Comparison of ENCODE assay signal across 10 cellular contexts in the genomic region with DNA sequence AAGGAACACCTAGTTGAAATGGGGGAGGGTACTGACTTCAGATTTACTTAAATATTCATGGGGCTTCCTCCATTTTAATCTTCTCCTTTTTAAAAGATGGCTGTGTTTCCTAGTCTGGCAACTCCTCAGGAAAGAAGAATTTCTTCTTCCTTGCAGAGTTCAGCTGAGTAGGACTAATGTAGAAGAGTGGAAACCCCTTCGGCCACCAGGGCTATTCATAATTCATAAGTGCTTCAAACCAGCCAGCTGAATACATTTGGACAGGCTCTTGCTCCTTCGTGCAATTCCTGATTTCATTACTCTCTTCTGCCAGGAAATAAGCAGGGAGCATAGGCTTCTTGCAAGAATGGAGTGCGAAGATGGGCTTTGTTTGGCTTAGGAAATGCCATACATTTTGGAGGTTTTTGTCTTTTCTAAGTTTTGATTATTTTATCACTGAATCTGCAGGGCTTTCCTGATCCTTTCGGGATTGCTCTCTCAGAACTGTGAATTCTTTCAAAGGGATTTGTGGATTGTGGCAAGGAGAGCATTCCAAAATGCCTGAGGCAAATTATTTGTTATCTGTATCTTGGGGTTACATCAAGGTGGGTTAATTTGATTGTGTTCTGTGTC.
DNase-seq lines count a peak whose midpoint lies in the region; ATAC-seq, FAIRE-seq and TF ChIP-seq lines count a peak whose summit lies in the region.
"Had no signal": no experiment of that assay in that cellular context is flagged by ENCODE, and none has a peak within 500 bp of the region (broad histone marks: within the 10 kb centered on the region; RNA-seq: fewer than 3 reads in every experiment).

No MANE protein-coding gene starts in this region.

- H4K20me1 ChIP-seq in neural progenitor cell (ENCODE audit: low read depth) = no peaks in the 10 kb centered on the region

- H3K4me3 Mint-ChIP-seq in neural progenitor cell = peak overlapping the region; percentile 91
- H3K4me3 Mint-ChIP-seq in activated T-helper 1 cell treated with anti-CD3 and anti-CD28 coated beads, Interleukin-12 subunit alpha, Interleukin-12 subunit beta, Interleukin-2, Interleukin-4 antibody, amounts not matched to agents 30 ng/mL and 10 ng/mL and 1 ng/mL, durations not matched to agents 14 hours and 24 hours and 36 hours = no peak overlapping the region

- H3K4me3 ChIP-seq in neural progenitor cell (peak overlapping the region; percentile 8), small intestine (ENCODE audit: low read depth in 1 of 2, low read length in 2 of 2) (no peak overlapping the region)

- H3K36me3 ChIP-seq in neural progenitor cell (no peaks in the 10 kb centered on the region), small intestine (ENCODE audit: control insufficient read depth in 2 of 2, insufficient read depth in 2 of 2, low read length in 2 of 2) (no peaks in the 10 kb centered on the region)

- H3K27me3 ChIP-seq in neural progenitor cell (no peaks in the 10 kb centered on the region), small intestine (ENCODE audit: control insufficient read depth in 2 of 2, insufficient read depth in 2 of 2, low read length in 2 of 2) (no peaks in the 10 kb centered on the region)

- intact Hi-C loops in activated T-helper 1 cell treated with anti-CD3 and anti-CD28 coated beads, Interleukin-12 subunit alpha, Interleukin-12 subunit beta, Interleukin-2, Interleukin-4 antibody, amounts not matched to agents 30 ng/mL and 10 ng/mL and 1 ng/mL, durations not matched to agents 14 hours and 24 hours and 36 hours (cut with micrococcal nuclease) = loop anchor here (5.0 kb wide), 1 partner anchor 172 kb away; no protein-coding TSS in a partner anchor

- TF ChIP-seq CTCF in neural progenitor cell (IDR thresholded peaks at IDR 0.05) = no peak

- H3K4me2 ChIP-seq in neural progenitor cell = peak overlapping the region; percentile 66

- H3K36me3 Mint-ChIP-seq in neural progenitor cell = peaks cover 3% of the 10 kb centered on the region
- peaks cover 54% of the 10 kb centered on the region for H3K36me3 Mint-ChIP-seq in activated T-helper 1 cell treated with anti-CD3 and anti-CD28 coated beads, Interleukin-12 subunit alpha, Interleukin-12 subunit beta, Interleukin-2, Interleukin-4 antibody, amounts not matched to agents 30 ng/mL and 10 ng/mL and 1 ng/mL, durations not matched to agents 14 hours and 24 hours and 36 hours (ENCODE audit: low read depth)

- H2AFZ ChIP-seq in neural progenitor cell (replicated peaks) = peak overlapping the region; percentile 89

- H3K27ac Mint-ChIP-seq in neural progenitor cell = peak overlapping the region; percentile 99
- H3K27ac Mint-ChIP-seq in activated T-helper 1 cell treated with anti-CD3 and anti-CD28 coated beads, Interleukin-12 subunit alpha, Interleukin-12 subunit beta, Interleukin-2, Interleukin-4 antibody, amounts not matched to agents 30 ng/mL and 10 ng/mL and 1 ng/mL, durations not matched to agents 14 hours and 24 hours and 36 hours = no peak overlapping the region

- 38 to 68% (median 52%) methylated on average over 4 of the region's 4 CpGs for WGBS in small intestine, 3 donors

- peaks cover 84% of the 10 kb centered on the region for H3K4me1 Mint-ChIP-seq in neural progenitor cell
- peaks cover 98% of the 10 kb centered on the region for H3K4me1 Mint-ChIP-seq in activated T-helper 1 cell treated with anti-CD3 and anti-CD28 coated beads, Interleukin-12 subunit alpha, Interleukin-12 subunit beta, Interleukin-2, Interleukin-4 antibody, amounts not matched to agents 30 ng/mL and 10 ng/mL and 1 ng/mL, durations not matched to agents 14 hours and 24 hours and 36 hours (ENCODE audit: low read depth)

- H3K27ac ChIP-seq in neural progenitor cell = no peak overlapping the region
- no peak overlapping the region for H3K27ac ChIP-seq in small intestine (ENCODE audit: low read depth in 1 of 2, low read length in 1 of 2)

- H3K9ac ChIP-seq in neural progenitor cell = no peak overlapping the region

- DNase-seq in EH (ENCODE audit: low read depth) (peak; percentile 94), RPMI7951 (ENCODE audit: low read depth) (peak; percentile 69), fibroblast of gingiva (ENCODE audit: low read depth) (peak; percentile 51), neural progenitor cell (ENCODE audit: low spot score) (no peak), small intestine (no peak), NCI-H446 treated with DMSO at 0.1 percent for 48 hours (lab: John Stamatoyannopoulos, UW) (no peak)
- no peak for DNase-seq in activated T-helper 1 cell treated with anti-CD3 and anti-CD28 coated beads, Interleukin-12 subunit alpha, Interleukin-12 subunit beta, Interleukin-2, Interleukin-4 antibody, amounts not matched to agents 30 ng/mL and 10 ng/mL and 1 ng/mL, durations not matched to agents 14 hours and 24 hours and 36 hours (ENCODE audit: low spot score)
- DNase-seq: GDM1, NCI-H2029 had no signal

- no peak for ATAC-seq in HG03135 (IDR thresholded peaks at IDR 0.05; ENCODE audit: unreplicated experiment)

- no peak for FAIRE-seq in small intestine (lab: Jason Lieb, UNC)

- H3K79me2 ChIP-seq in neural progenitor cell (ENCODE audit: low read depth) = no peaks in the 10 kb centered on the region

- H3K4me1 ChIP-seq in neural progenitor cell (peaks cover 59% of the 10 kb centered on the region), small intestine (ENCODE audit: control insufficient read depth in 2 of 2, insufficient read depth in 1 of 2, low read depth in 1 of 2, low read length in 1 of 2) (peaks cover 0 to 3% of the 10 kb centered on the region in 2 donors)

- peaks cover 15% of the 10 kb centered on the region for H3F3A ChIP-seq in neural progenitor cell (ENCODE audit: low read depth)

- H3K9me3 ChIP-seq in neural progenitor cell (ENCODE audit: low read depth) (no peaks in the 10 kb centered on the region), small intestine (ENCODE audit: control insufficient read depth, low read depth) (no peaks in the 10 kb centered on the region)

- no peaks in the 10 kb centered on the region for H3K9me3 Mint-ChIP-seq in neural progenitor cell
- no peaks in the 10 kb centered on the region for H3K9me3 Mint-ChIP-seq in activated T-helper 1 cell treated with anti-CD3 and anti-CD28 coated beads, Interleukin-12 subunit alpha, Interleukin-12 subunit beta, Interleukin-2, Interleukin-4 antibody, amounts not matched to agents 30 ng/mL and 10 ng/mL and 1 ng/mL, durations not matched to agents 14 hours and 24 hours and 36 hours

- peaks cover 2% of the 10 kb centered on the region for H3K27me3 Mint-ChIP-seq in neural progenitor cell (ENCODE audit: insufficient read depth, low read depth)
- H3K27me3 Mint-ChIP-seq in activated T-helper 1 cell treated with anti-CD3 and anti-CD28 coated beads, Interleukin-12 subunit alpha, Interleukin-12 subunit beta, Interleukin-2, Interleukin-4 antibody, amounts not matched to agents 30 ng/mL and 10 ng/mL and 1 ng/mL, durations not matched to agents 14 hours and 24 hours and 36 hours (ENCODE audit: insufficient read depth) = no peaks in the 10 kb centered on the region

Comparison
In these comparisons a context has a peak if more than half of its experiments do, and no peak if none do; other contexts are left out.
1. DNase-seq: peak in EH (single experiment), RPMI7951 (single experiment) and fibroblast of gingiva (single experiment); none in neural progenitor cell (single experiment), activated T-helper 1 cell treated with anti-CD3 and anti-CD28 coated beads, Interleukin-12 subunit alpha, Interleukin-12 subunit beta, Interleukin-2, Interleukin-4 antibody, amounts not matched to agents 30 ng/mL and 10 ng/mL and 1 ng/mL, durations not matched to agents 14 hours and 24 hours and 36 hours (single experiment), small intestine (single experiment) and NCI-H446 treated with DMSO at 0.1 percent for 48 hours (single experiment).